In the genomic region with DNA sequence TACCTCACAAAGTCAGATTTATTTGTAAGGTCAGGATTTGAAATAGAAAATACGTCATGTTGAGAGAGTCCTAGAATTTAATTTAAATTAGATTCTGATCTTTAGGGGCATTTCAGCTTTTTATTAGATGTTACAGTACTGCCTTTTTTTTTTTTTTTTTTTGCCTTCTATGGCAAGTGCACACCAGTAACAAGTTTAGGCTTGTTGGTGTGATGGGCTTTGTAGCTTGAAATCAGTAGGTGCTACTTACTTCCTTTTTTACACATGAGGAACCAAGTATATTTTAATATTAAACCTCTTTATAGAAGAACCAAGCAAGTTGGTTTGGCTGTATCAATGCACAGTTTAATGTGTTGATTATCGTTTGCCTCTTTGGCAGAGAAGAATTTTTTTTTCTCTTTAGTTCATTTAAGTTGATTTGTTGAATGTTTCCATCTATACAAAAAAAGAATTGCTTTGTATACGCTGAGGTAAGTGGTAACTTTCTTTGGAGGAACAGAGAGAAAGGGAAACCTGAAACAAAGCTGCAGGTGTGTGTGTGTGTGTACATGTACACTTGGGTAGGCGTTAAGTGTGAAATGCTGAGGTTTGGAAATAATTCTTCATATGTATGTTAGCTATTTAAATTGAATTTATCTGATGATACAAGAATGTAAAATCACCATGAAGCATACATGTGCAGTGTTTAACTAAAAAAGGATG, we compare ENCODE assay signal across 16 cellular contexts. TPM values are rescaled to one million over a fixed set of nuclear protein-coding genes. Genes with fewer than 3 reads are reported as not detected.
DNase-seq lines count a peak whose midpoint lies in the region; ATAC-seq, FAIRE-seq and TF ChIP-seq lines count a peak whose summit lies in the region.
"Had no signal": no experiment of that assay in that cellular context is flagged by ENCODE, and none has a peak within 500 bp of the region (broad histone marks: within the 10 kb centered on the region; RNA-seq: fewer than 3 reads in every experiment).

No MANE protein-coding gene starts in this region.

- no peak for DNase-seq in activated naive CD4-positive, alpha-beta T cell treated with anti-CD3 and anti-CD28 coated beads, Interleukin-2, amount 10 ng/mL, durations not matched to agents 7 days and 5 days
- no peak for DNase-seq in activated naive CD4-positive, alpha-beta T cell (lab: John Stamatoyannopoulos, UW)
- DNase-seq in LNCaP clone FGC (ENCODE audit: low read depth) (no peak), substantia nigra (lab: John Stamatoyannopoulos, UW) (no peak), pancreas (no peak)
- DNase-seq in activated naive CD8-positive, alpha-beta T cell treated with anti-CD3 and anti-CD28 coated beads for 36 hours = no peak
- DNase-seq in stimulated activated naive CD8-positive, alpha-beta T cell treated with anti-CD3 and anti-CD28 coated beads, Interleukin-15, amount 100 ng/mL, for 72 hours = no peak
- DNase-seq: aorta; KG1; NCI-H1436; stimulated activated CD4-positive, alpha-beta T cell treated with anti-CD3 and anti-CD28 coated beads, Interleukin-4, amount 100 ng/mL, for 1 hour; upper lobe of left lung had no signal

- intact Hi-C loops in pancreas (cut with DNase I) = no loop called here

- H3K27me3 ChIP-seq in pancreas = no peaks in the 10 kb centered on the region
- H3K27me3 ChIP-seq: upper lobe of left lung had no signal

- H3K4me3 Mint-ChIP-seq in activated naive CD4-positive, alpha-beta T cell treated with anti-CD3 and anti-CD28 coated beads, Interleukin-2, amount 10 ng/mL, durations not matched to agents 7 days and 5 days = peak overlapping the region; percentile 65
- peak overlapping the region; percentile 40 for H3K4me3 Mint-ChIP-seq in activated naive CD8-positive, alpha-beta T cell treated with anti-CD3 and anti-CD28 coated beads for 36 hours
- H3K4me3 Mint-ChIP-seq in stimulated activated naive CD8-positive, alpha-beta T cell treated with anti-CD3 and anti-CD28 coated beads, Interleukin-15, amount 100 ng/mL, for 72 hours = peak overlapping the region; percentile 58 to 62
- H3K4me3 Mint-ChIP-seq: memory B cell had no signal

- no peaks in the 10 kb centered on the region for H3K9me3 Mint-ChIP-seq in activated naive CD4-positive, alpha-beta T cell treated with anti-CD3 and anti-CD28 coated beads, Interleukin-2, amount 10 ng/mL, durations not matched to agents 7 days and 5 days
- no peaks in the 10 kb centered on the region for H3K9me3 Mint-ChIP-seq in activated naive CD8-positive, alpha-beta T cell treated with anti-CD3 and anti-CD28 coated beads for 36 hours
- no peaks in the 10 kb centered on the region for H3K9me3 Mint-ChIP-seq in stimulated activated naive CD8-positive, alpha-beta T cell treated with anti-CD3 and anti-CD28 coated beads, Interleukin-15, amount 100 ng/mL, for 72 hours
- H3K9me3 Mint-ChIP-seq: memory B cell had no signal

- peaks cover 65% of the 10 kb centered on the region for H3K4me1 Mint-ChIP-seq in activated naive CD4-positive, alpha-beta T cell treated with anti-CD3 and anti-CD28 coated beads, Interleukin-2, amount 10 ng/mL, durations not matched to agents 7 days and 5 days
- H3K4me1 Mint-ChIP-seq in activated naive CD8-positive, alpha-beta T cell treated with anti-CD3 and anti-CD28 coated beads for 36 hours = peaks cover 54% of the 10 kb centered on the region
- peaks cover 53% of the 10 kb centered on the region for H3K4me1 Mint-ChIP-seq in stimulated activated naive CD8-positive, alpha-beta T cell treated with anti-CD3 and anti-CD28 coated beads, Interleukin-15, amount 100 ng/mL, for 72 hours
- H3K4me1 Mint-ChIP-seq: memory B cell had no signal

- H3K36me3 Mint-ChIP-seq in activated naive CD4-positive, alpha-beta T cell treated with anti-CD3 and anti-CD28 coated beads, Interleukin-2, amount 10 ng/mL, durations not matched to agents 7 days and 5 days = peaks cover 72% of the 10 kb centered on the region
- H3K36me3 Mint-ChIP-seq in activated naive CD8-positive, alpha-beta T cell treated with anti-CD3 and anti-CD28 coated beads for 36 hours = peaks cover 28% of the 10 kb centered on the region

- peak overlapping the region; percentile 40 for H3K4me3 ChIP-seq in LNCaP clone FGC (ENCODE audit: low read depth, low read length)
- no peak overlapping the region for H3K4me3 ChIP-seq in pancreas
- H3K4me3 ChIP-seq: upper lobe of left lung had no signal

- WGBS in pancreas, 2 donors = 93 to 94% methylated on average over 4 of the region's 4 CpGs

- CTCF ChIA-PET in activated naive CD4-positive, alpha-beta T cell treated with anti-CD3 and anti-CD28 coated beads, Interleukin-2, amount 10 ng/mL, durations not matched to agents 7 days and 5 days (lab: Charles Lee) = interaction anchor here (0.9 kb wide), 1 partner anchor 14 kb away, joined by 3 read pairs; no protein-coding TSS in a partner anchor

- peaks cover 0 to 35% (median 18%) of the 10 kb centered on the region in 3 donors for H3K36me3 ChIP-seq in pancreas

- no peaks in the 10 kb centered on the region for H3K27me3 Mint-ChIP-seq in activated naive CD4-positive, alpha-beta T cell treated with anti-CD3 and anti-CD28 coated beads, Interleukin-2, amount 10 ng/mL, durations not matched to agents 7 days and 5 days
- H3K27me3 Mint-ChIP-seq in activated naive CD8-positive, alpha-beta T cell treated with anti-CD3 and anti-CD28 coated beads for 36 hours = no peaks in the 10 kb centered on the region
- no peaks in the 10 kb centered on the region for H3K27me3 Mint-ChIP-seq in stimulated activated naive CD8-positive, alpha-beta T cell treated with anti-CD3 and anti-CD28 coated beads, Interleukin-15, amount 100 ng/mL, for 72 hours
- H3K27me3 Mint-ChIP-seq: memory B cell had no signal

- H3K27ac ChIP-seq in substantia nigra (ENCODE audit: low read depth, low read length, poor library complexity, severe bottlenecking) (no peak overlapping the region), pancreas (no peak overlapping the region)
- H3K27ac ChIP-seq: HL-60, upper lobe of left lung had no signal

- no peaks in the 10 kb centered on the region for H3K4me1 ChIP-seq in pancreas
- H3K4me1 ChIP-seq: upper lobe of left lung had no signal

- no peak for FAIRE-seq in pancreas (lab: Jason Lieb, UNC)
- FAIRE-seq: islet of Langerhans had no signal

- TF ChIP-seq CTCF in LNCaP clone FGC (IDR thresholded peaks at IDR 0.05; ENCODE audit: control insufficient read depth, extremely low read depth, insufficient read depth) (no peak), pancreas (IDR thresholded peaks at IDR 0.05) (no peak)

- H3K27ac Mint-ChIP-seq in activated naive CD4-positive, alpha-beta T cell treated with anti-CD3 and anti-CD28 coated beads, Interleukin-2, amount 10 ng/mL, durations not matched to agents 7 days and 5 days = peak overlapping the region; percentile 81
- H3K27ac Mint-ChIP-seq in activated naive CD8-positive, alpha-beta T cell treated with anti-CD3 and anti-CD28 coated beads for 36 hours = peak overlapping the region; percentile 78
- H3K27ac Mint-ChIP-seq in stimulated activated naive CD8-positive, alpha-beta T cell treated with anti-CD3 and anti-CD28 coated beads, Interleukin-15, amount 100 ng/mL, for 72 hours = no peak overlapping the region
- H3K27ac Mint-ChIP-seq: memory B cell had no signal

- H3K9me3 ChIP-seq in pancreas = no peaks in the 10 kb centered on the region
- H3K9me3 ChIP-seq: upper lobe of left lung had no signal

- peak; percentile 57 for ATAC-seq in stimulated activated naive CD8-positive, alpha-beta T cell treated with anti-CD3 and anti-CD28 coated beads, Interleukin-15, amount 100 ng/mL, for 72 hours
- ATAC-seq in GM18517 (IDR thresholded peaks at IDR 0.05; ENCODE audit: unreplicated experiment) (no peak), pancreas (no peak)

RNA-seq across cellular contexts. Expression of gene RBL2, which starts 15.7 kb away (rescaled TPM):
- total RNA-seq in activated naive CD8-positive, alpha-beta T cell treated with anti-CD3 and anti-CD28 coated beads for 36 hours = 10 to 100 TPM; 48.3 to 49.2 TPM
- total RNA-seq in pancreas = 10 to 100 TPM; 27.6 to 60.6 (median 40.3) TPM
- polyA plus RNA-seq in pancreas = 10 to 100 TPM; 29.9 to 45.3 TPM

RNA-seq across cellular contexts. Expression of gene AKTIP, which starts 53.0 kb away (rescaled TPM):
- 10 to 100 TPM; 26.6 to 27.1 TPM for total RNA-seq in activated naive CD8-positive, alpha-beta T cell treated with anti-CD3 and anti-CD28 coated beads for 36 hours
- total RNA-seq in pancreas = 10 to 100 TPM; 10.1 to 18.6 (median 13.2) TPM
- 10 to 100 TPM in 1 of 2 donors, 1 to 10 TPM in 1; 8.7 to 18.6 TPM for polyA plus RNA-seq in pancreas

Comparison
In these comparisons a context has a peak if more than half of its experiments do, and no peak if none do; other contexts are left out.
1. H3K27ac Mint-ChIP-seq: peak in activated naive CD4-positive, alpha-beta T cell treated with anti-CD3 and anti-CD28 coated beads, Interleukin-2, amount 10 ng/mL, durations not matched to agents 7 days and 5 days (single experiment) and activated naive CD8-positive, alpha-beta T cell treated with anti-CD3 and anti-CD28 coated beads for 36 hours (single experiment); none in stimulated activated naive CD8-positive, alpha-beta T cell treated with anti-CD3 and anti-CD28 coated beads, Interleukin-15, amount 100 ng/mL, for 72 hours (0 of 2).
2. Peak in every context shown above with its lines, with median percentiles within 50 percentile points of each other: H3K4me3 Mint-ChIP-seq.